In the genomic region with DNA sequence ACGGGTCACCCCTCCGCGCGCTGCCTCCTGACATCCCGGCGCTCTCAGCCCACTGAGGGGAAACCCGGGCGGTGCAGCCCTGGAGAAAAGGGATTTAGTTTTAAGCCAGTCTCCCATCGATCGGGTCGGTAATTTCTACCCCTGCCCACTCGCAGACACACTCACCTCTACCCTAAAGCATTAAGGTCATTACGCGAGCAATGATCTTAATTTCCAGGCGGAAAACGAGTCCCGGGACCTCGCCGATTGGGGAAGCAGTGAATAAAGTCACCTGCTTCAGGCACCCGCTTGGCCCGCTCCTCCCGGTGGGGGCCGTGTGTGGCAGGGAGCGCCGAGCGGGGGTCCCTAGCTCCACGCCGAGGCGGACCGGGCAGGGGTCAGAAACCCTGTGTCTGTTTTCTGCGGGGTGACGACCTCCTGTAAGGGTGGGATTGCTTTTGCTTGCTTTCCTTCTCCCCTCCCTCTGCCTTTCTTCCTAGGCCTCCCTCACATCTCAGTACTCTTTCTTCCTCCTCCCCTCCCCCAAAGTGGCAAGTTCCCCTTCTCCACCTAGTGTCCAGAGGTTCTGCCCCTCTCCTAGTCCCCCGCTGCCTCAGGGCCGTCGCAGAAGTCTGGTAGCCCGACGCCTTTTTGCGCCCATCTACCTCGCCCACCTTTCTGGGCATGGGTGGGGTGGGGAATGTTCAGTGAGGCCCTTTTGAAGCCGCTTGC, we compare ENCODE assay signal across 10 cellular contexts.
DNase-seq lines count a peak whose midpoint lies in the region; ATAC-seq and TF ChIP-seq lines count a peak whose summit lies in the region.
"Had no signal": no experiment of that assay in that cellular context is flagged by ENCODE, and none has a peak within 500 bp of the region (broad histone marks: within the 10 kb centered on the region; RNA-seq: fewer than 3 reads in every experiment).

No MANE protein-coding gene starts in this region.

- POLR2A ChIA-PET in activated CD4-positive, alpha-beta T cell treated with anti-CD3 and anti-CD28 coated beads for 36 hours (lab: Charles Lee): no interaction called here

- no peaks in the 10 kb centered on the region for H3K36me3 Mint-ChIP-seq in activated CD4-positive, alpha-beta T cell treated with anti-CD3 and anti-CD28 coated beads for 36 hours (ENCODE audit: low read depth)

- 1% methylated on average over 12 to 27 of the region's 40 CpGs for WGBS in mesodermal cell (ENCODE audit: insufficient coverage in 2 of 2), 2 experiments
- 9 to 10% methylated on average over 40 of the region's 40 CpGs for WGBS in tibial nerve, 2 donors

- DNase-seq in NCI-H524 (lab: John Stamatoyannopoulos, UW) (peak; percentile 5 to 47), NCI-H524 treated with DMSO at 0.1 percent for 48 hours (lab: John Stamatoyannopoulos, UW) (no peak), ecto neural progenitor cell (ENCODE audit: low spot score) (peak; percentile 64), tibial nerve (ENCODE audit: low spot score in 2 of 2) (no peak), NCI-H187 treated with DMSO at 0.1 percent for 48 hours (lab: John Stamatoyannopoulos, UW) (no peak)
- no peak for DNase-seq in activated CD4-positive, alpha-beta T cell treated with anti-CD3 and anti-CD28 coated beads for 36 hours

- H3K4me1 Mint-ChIP-seq in activated CD4-positive, alpha-beta T cell treated with anti-CD3 and anti-CD28 coated beads for 36 hours: peaks cover 10% of the 10 kb centered on the region

- no peak overlapping the region for H3K4me3 Mint-ChIP-seq in activated CD4-positive, alpha-beta T cell treated with anti-CD3 and anti-CD28 coated beads for 36 hours

- no peaks in the 10 kb centered on the region for H3K9me3 ChIP-seq in mesodermal cell (ENCODE audit: control insufficient read depth, low read length)
- no peaks in the 10 kb centered on the region for H3K9me3 ChIP-seq in tibial nerve
- H3K9me3 ChIP-seq: SJSA1 had no signal

- H3K4me1 ChIP-seq in mesodermal cell (ENCODE audit: control insufficient read depth, insufficient read depth, low read length, poor library complexity, severe bottlenecking) (peaks cover 15% of the 10 kb centered on the region), tibial nerve (peaks cover 0 to 64% (median 29%) of the 10 kb centered on the region in 4 donors)
- H3K4me1 ChIP-seq: BLaER1 had no signal

- no peak for TF ChIP-seq EP300 in tibial nerve (IDR thresholded peaks at IDR 0.05)

- ATAC-seq in activated CD4-positive, alpha-beta T cell treated with anti-CD3 and anti-CD28 coated beads for 36 hours: no peak
- ATAC-seq in HG02610 (IDR thresholded peaks at IDR 0.05; ENCODE audit: unreplicated experiment): no peak

- peak overlapping the region; percentile 57 for H3K4me3 ChIP-seq in mesodermal cell (ENCODE audit: extremely low read depth, insufficient read depth, low read length, poor library complexity, severe bottlenecking)
- H3K4me3 ChIP-seq in tibial nerve: peak overlapping the region; percentile 33 to 61 (median 52)
- H3K4me3 ChIP-seq: BLaER1, SJSA1 had no signal

- no peak for TF ChIP-seq CTCF in tibial nerve (IDR thresholded peaks at IDR 0.05)

- intact Hi-C loops in activated CD4-positive, alpha-beta T cell treated with anti-CD3 and anti-CD28 coated beads for 36 hours (cut with DNase I, micrococcal nuclease): loop anchor here (2.0 to 5.0 kb wide), 3 partner anchors 140 to 935 kb away; partner anchors contain the start of gene MEIS1 (in 1 of the 2)

- peaks cover 0 to 84% of the 10 kb centered on the region in 2 donors for H3K27me3 ChIP-seq in tibial nerve

- no peaks in the 10 kb centered on the region for H3K9me3 Mint-ChIP-seq in activated CD4-positive, alpha-beta T cell treated with anti-CD3 and anti-CD28 coated beads for 36 hours (ENCODE audit: low read depth)

- no peak overlapping the region for H3K27ac Mint-ChIP-seq in activated CD4-positive, alpha-beta T cell treated with anti-CD3 and anti-CD28 coated beads for 36 hours

- TF ChIP-seq POLR2A in tibial nerve (IDR thresholded peaks at IDR 0.05): no peak

- CTCF ChIA-PET in activated CD4-positive, alpha-beta T cell treated with anti-CD3 and anti-CD28 coated beads for 36 hours (lab: Charles Lee): interaction anchor here (1.5 kb wide), 1 partner anchor 142 kb away, joined by 3 read pairs; no protein-coding TSS in a partner anchor

- no peaks in the 10 kb centered on the region for H3K36me3 ChIP-seq in mesodermal cell (ENCODE audit: control insufficient read depth, insufficient read depth, low read length)
- H3K36me3 ChIP-seq in tibial nerve: no peaks in the 10 kb centered on the region
- H3K36me3 ChIP-seq: BLaER1, SJSA1 had no signal

- peaks cover 51% of the 10 kb centered on the region for H3K27me3 Mint-ChIP-seq in activated CD4-positive, alpha-beta T cell treated with anti-CD3 and anti-CD28 coated beads for 36 hours

- H3K27ac ChIP-seq in mesodermal cell (ENCODE audit: low read depth, low read length, severe bottlenecking) (peak overlapping the region; percentile 96), tibial nerve (peak overlapping the region in 2 of 4 donors; percentile 41 to 61)
- H3K27ac ChIP-seq: BLaER1, SJSA1 had no signal

Comparison
In these comparisons a context has a peak if more than half of its experiments do, and no peak if none do; other contexts are left out.
1. DNase-seq: peak in NCI-H524 (2 of 2) and ecto neural progenitor cell (single experiment); none in NCI-H524 treated with DMSO at 0.1 percent for 48 hours (single experiment), tibial nerve (0 of 2), NCI-H187 treated with DMSO at 0.1 percent for 48 hours (single experiment) and activated CD4-positive, alpha-beta T cell treated with anti-CD3 and anti-CD28 coated beads for 36 hours (single experiment).